Comparison of ENCODE assay signal across 11 cellular contexts in genomic region chr4:88630756-88631155, GRCh38. TPM values are rescaled to one million over a fixed set of nuclear protein-coding genes. Genes with fewer than 3 reads are reported as not detected.
DNase-seq lines count a peak whose midpoint lies in the region; ATAC-seq and TF ChIP-seq lines count a peak whose summit lies in the region.
"Had no signal": no experiment of that assay in that cellular context is flagged by ENCODE, and none has a peak within 500 bp of the region (broad histone marks: within the 10 kb centered on the region; RNA-seq: fewer than 3 reads in every experiment).

No MANE protein-coding gene starts in this region.

- H3K36me3 Mint-ChIP-seq in activated T-cell treated with anti-CD3 and anti-CD28 coated beads, Interleukin-2, amount 50 U/mL, for 72 hours (ENCODE audit: insufficient read depth in 2 of 2): peaks cover 8 to 17% of the 10 kb centered on the region in 2 donors
- H3K36me3 Mint-ChIP-seq in activated T-cell treated with anti-CD3 and anti-CD28 coated beads, Interleukin-2, amount 50 U/mL, for 24 hours (ENCODE audit: low read depth): peaks cover 12% of the 10 kb centered on the region

- H3K4me1 ChIP-seq in foreskin keratinocyte: peaks cover 30% of the 10 kb centered on the region
- H3K4me1 ChIP-seq in thoracic aorta (ENCODE audit: control insufficient read depth in 1 of 2, low read depth in 2 of 2): peaks cover 17 to 23% of the 10 kb centered on the region in 2 donors
- H3K4me1 ChIP-seq in OCI-LY7 (ENCODE audit: insufficient read depth, low read length, poor library complexity, severe bottlenecking): peaks cover 4% of the 10 kb centered on the region

- H3K27me3 ChIP-seq in foreskin keratinocyte (no peaks in the 10 kb centered on the region), thoracic aorta (replicated peaks; ENCODE audit: insufficient read depth) (no peaks in the 10 kb centered on the region)

- H3K4me2 ChIP-seq in OCI-LY7 (ENCODE audit: low read length): no peak overlapping the region

- no peak overlapping the region for H3K4me3 Mint-ChIP-seq in activated T-cell treated with anti-CD3 and anti-CD28 coated beads, Interleukin-2, amount 50 U/mL, for 72 hours
- H3K4me3 Mint-ChIP-seq in activated T-cell treated with anti-CD3 and anti-CD28 coated beads, Interleukin-2, amount 50 U/mL, for 24 hours: no peak overlapping the region
- H3K4me3 Mint-ChIP-seq: T-helper 17 cell had no signal

- CTCF ChIA-PET in OCI-LY7 (lab: Charles Lee; ENCODE audit: unreplicated experiment): no interaction called here

- ATAC-seq in activated T-cell treated with anti-CD3 and anti-CD28 coated beads, Interleukin-2, amount 50 U/mL, for 72 hours (replicated peaks in 1 of 2): peak; percentile 65 to 94
- ATAC-seq in foreskin keratinocyte (peak; percentile 98), thoracic aorta (ENCODE audit: insufficient number of reproducible peaks, low FRiP score, low read depth) (peak; percentile 78)
- ATAC-seq: T-helper 17 cell had no signal

- H3K27ac ChIP-seq in foreskin keratinocyte: peak overlapping the region; percentile 32
- H3K27ac ChIP-seq in thoracic aorta: peak overlapping the region in 1 of 2 donors; percentile 48
- H3K27ac ChIP-seq in OCI-LY7 (ENCODE audit: low read depth, low read length, poor library complexity, severe bottlenecking): no peak overlapping the region

- H3K79me2 ChIP-seq in OCI-LY7 (ENCODE audit: insufficient read depth, low read depth, low read length): no peaks in the 10 kb centered on the region

- H3K27me3 Mint-ChIP-seq in activated T-cell treated with anti-CD3 and anti-CD28 coated beads, Interleukin-2, amount 50 U/mL, for 72 hours (ENCODE audit: low read depth): no peaks in the 10 kb centered on the region
- no peaks in the 10 kb centered on the region for H3K27me3 Mint-ChIP-seq in activated T-cell treated with anti-CD3 and anti-CD28 coated beads, Interleukin-2, amount 50 U/mL, for 24 hours
- H3K27me3 Mint-ChIP-seq: T-helper 17 cell had no signal

- intact Hi-C loops in OCI-LY7 (cut with micrococcal nuclease; ENCODE audit: unreplicated experiment): no loop called here

- H3K9me3 ChIP-seq in thoracic aorta (no peaks in the 10 kb centered on the region), OCI-LY7 (ENCODE audit: low read length) (no peaks in the 10 kb centered on the region)

- H3K27ac Mint-ChIP-seq in activated T-cell treated with anti-CD3 and anti-CD28 coated beads, Interleukin-2, amount 50 U/mL, for 72 hours: no peak overlapping the region
- no peak overlapping the region for H3K27ac Mint-ChIP-seq in activated T-cell treated with anti-CD3 and anti-CD28 coated beads, Interleukin-2, amount 50 U/mL, for 24 hours
- H3K27ac Mint-ChIP-seq: T-helper 17 cell had no signal

- no peaks in the 10 kb centered on the region for H3K9me2 ChIP-seq in OCI-LY7 (ENCODE audit: insufficient read depth, low read length)

- POLR2A ChIA-PET in OCI-LY7 (lab: Charles Lee): interaction anchor here (0.7 kb wide), 1 partner anchor 23 kb away, joined by 3 read pairs; no protein-coding TSS in a partner anchor

- no TSS peak for BruUV-seq in OCI-LY7 (replicated peaks; lab: Mats Ljungman, UMichigan)

- H4K20me1 ChIP-seq in OCI-LY7 (ENCODE audit: insufficient read depth, low read length): no peaks in the 10 kb centered on the region

- no peak for DNase-seq in activated T-cell treated with anti-CD3 and anti-CD28 coated beads, Interleukin-2, amount 50 U/mL, for 72 hours
- DNase-seq in activated T-cell treated with anti-CD3 and anti-CD28 coated beads, Interleukin-2, amount 50 U/mL, for 24 hours: no peak
- DNase-seq in amniotic stem cell (lab: John Stamatoyannopoulos, UW): peak; percentile 18
- peak; percentile 45 to 75 for DNase-seq in foreskin keratinocyte
- no peak for DNase-seq in thoracic aorta (ENCODE audit: low spot score)
- no peak for DNase-seq in OCI-LY7 (ENCODE audit: low spot score)
- no peak for DNase-seq in NCI-H2171 treated with DMSO at 0.1 percent for 48 hours (lab: John Stamatoyannopoulos, UW)
- no peak for DNase-seq in NCI-H2107 treated with DMSO at 0.1 percent for 48 hours (lab: John Stamatoyannopoulos, UW; ENCODE audit: unreplicated experiment)
- DNase-seq: DMS53, NCI-H187, T-helper 17 cell had no signal

- peaks cover 26% of the 10 kb centered on the region for H3K4me1 Mint-ChIP-seq in activated T-cell treated with anti-CD3 and anti-CD28 coated beads, Interleukin-2, amount 50 U/mL, for 72 hours (ENCODE audit: low read depth)
- peaks cover 31% of the 10 kb centered on the region for H3K4me1 Mint-ChIP-seq in activated T-cell treated with anti-CD3 and anti-CD28 coated beads, Interleukin-2, amount 50 U/mL, for 24 hours (ENCODE audit: low read depth)
- H3K4me1 Mint-ChIP-seq: T-helper 17 cell had no signal

- H3K36me3 ChIP-seq in thoracic aorta (no peaks in the 10 kb centered on the region), OCI-LY7 (ENCODE audit: insufficient read depth, low read length) (no peaks in the 10 kb centered on the region)

- TF ChIP-seq CTCF in foreskin keratinocyte (conservative IDR thresholded peaks at IDR 0.05) (no peak), thoracic aorta (IDR thresholded peaks at IDR 0.05) (no peak), OCI-LY7 (conservative IDR thresholded peaks at IDR 0.05; ENCODE audit: low read length) (no peak)

- peaks cover 14 to 18% of the 10 kb centered on the region in 2 donors for H3K9me3 Mint-ChIP-seq in activated T-cell treated with anti-CD3 and anti-CD28 coated beads, Interleukin-2, amount 50 U/mL, for 72 hours
- H3K9me3 Mint-ChIP-seq in activated T-cell treated with anti-CD3 and anti-CD28 coated beads, Interleukin-2, amount 50 U/mL, for 24 hours: peaks cover 16% of the 10 kb centered on the region

- H3K4me3 ChIP-seq in thoracic aorta (no peak overlapping the region), OCI-LY7 (ENCODE audit: low read depth, low read length, poor library complexity, severe bottlenecking) (no peak overlapping the region)

- H2AFZ ChIP-seq in OCI-LY7 (ENCODE audit: low read length): no peak overlapping the region

RNA-seq across cellular contexts. Expression of gene HERC3, which starts 38.5 kb away (rescaled TPM):
- 10 to 100 TPM; 22.0 to 32.3 TPM for total RNA-seq in activated T-cell treated with anti-CD3 and anti-CD28 coated beads, Interleukin-2, amount 50 U/mL, for 72 hours
- 29.7 and 38.8 TPM in 2 replicates for total RNA-seq in foreskin keratinocyte
- polyA plus RNA-seq in foreskin keratinocyte: 7.3 and 8.2 TPM in 2 replicates
- 10 to 100 TPM; 34.5 to 51.4 TPM for total RNA-seq in thoracic aorta
- total RNA-seq in OCI-LY7 (2014; rRNA removed; shearing (Covaris generic)): 9.2 and 14.4 TPM in 2 replicates
- total RNA-seq in OCI-LY7 (2022): 22.9 and 26.3 TPM in 2 replicates

Comparison
In these comparisons a context has a peak if more than half of its experiments do, and no peak if none do; other contexts are left out.
1. DNase-seq: peak in amniotic stem cell (single experiment) and foreskin keratinocyte (2 of 2); none in activated T-cell treated with anti-CD3 and anti-CD28 coated beads, Interleukin-2, amount 50 U/mL, for 72 hours (0 of 2), activated T-cell treated with anti-CD3 and anti-CD28 coated beads, Interleukin-2, amount 50 U/mL, for 24 hours (single experiment), thoracic aorta (single experiment), OCI-LY7 (single experiment), NCI-H2171 treated with DMSO at 0.1 percent for 48 hours (single experiment) and NCI-H2107 treated with DMSO at 0.1 percent for 48 hours (single experiment).
2. Peak in every context shown above with its lines, with median percentiles within 50 percentile points of each other: ATAC-seq.